In the genomic region with DNA sequence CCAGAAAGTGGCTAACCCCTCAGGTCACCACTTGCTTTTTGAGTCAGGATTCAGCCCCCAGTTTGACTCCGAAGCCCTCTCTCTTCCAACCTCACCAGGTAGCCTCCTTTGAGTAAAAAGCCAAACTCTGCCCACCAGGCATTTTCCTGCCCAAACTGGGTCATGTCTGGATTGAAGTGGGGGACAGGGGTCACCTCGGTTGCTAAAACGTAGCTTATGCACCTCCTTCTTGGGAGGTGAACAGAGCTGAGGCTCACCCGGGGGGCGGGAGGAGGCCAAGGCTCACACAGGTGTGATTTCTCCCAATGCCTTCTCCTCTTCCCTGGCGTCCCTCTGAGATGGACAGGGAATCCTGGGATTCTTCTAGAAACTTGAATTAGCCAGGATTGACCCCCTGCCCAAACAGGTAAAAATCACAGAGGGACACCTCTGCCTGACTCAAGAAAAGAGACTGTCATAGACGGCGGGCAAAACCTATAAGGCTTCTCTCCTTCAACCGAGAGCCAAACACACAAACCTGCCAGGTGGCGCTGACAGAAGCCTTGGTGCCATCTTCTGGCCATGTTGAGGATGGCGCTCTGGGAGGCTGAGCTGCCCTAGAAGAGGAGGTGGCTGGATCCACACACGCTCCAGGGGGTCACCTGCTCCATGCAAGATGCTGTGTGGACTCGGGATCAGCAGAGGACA, we compare ENCODE assay signal across 8 cellular contexts. TPM values are rescaled to one million over a fixed set of nuclear protein-coding genes. Genes with fewer than 3 reads are reported as not detected.
A peak's percentile ranks its signal among the peaks of the same experiment; 100 is the strongest.
DNase-seq lines count a peak whose midpoint lies in the region; ATAC-seq, FAIRE-seq and TF ChIP-seq lines count a peak whose summit lies in the region.

No MANE protein-coding gene starts in this region.

- H2AFZ ChIP-seq in astrocyte (ENCODE audit: low read depth, low read length) = no peak overlapping the region

- no peaks in the 10 kb centered on the region for H3K9me3 Mint-ChIP-seq in astrocyte (ENCODE audit: unreplicated experiment)

- peak; percentile 89 for TF ChIP-seq CTCF in C4-2B (conservative IDR thresholded peaks at IDR 0.05)
- TF ChIP-seq CTCF in RWPE1 (conservative IDR thresholded peaks at IDR 0.05; ENCODE audit: low read depth) = peak; percentile 87
- TF ChIP-seq CTCF in astrocyte (IDR thresholded peaks at IDR 0.05; ENCODE audit: insufficient read depth, low read depth, low read length) = peak; percentile 38

- no peaks in the 10 kb centered on the region for H3K9me3 ChIP-seq in astrocyte (ENCODE audit: insufficient read depth, low read depth, low read length)

- no peaks in the 10 kb centered on the region for H3K79me2 ChIP-seq in astrocyte (ENCODE audit: insufficient read depth, low read length)

- H3K27me3 ChIP-seq in astrocyte (ENCODE audit: insufficient read depth, low read length) = no peaks in the 10 kb centered on the region

- H4K20me1 ChIP-seq in astrocyte (ENCODE audit: insufficient read depth, low read length) = no peaks in the 10 kb centered on the region

- H3K9ac ChIP-seq in astrocyte (ENCODE audit: low read length) = no peak overlapping the region

- ATAC-seq in GM18873 (IDR thresholded peaks at IDR 0.05; ENCODE audit: low FRiP score, unreplicated experiment) = peak; percentile 56

- H3K36me3 Mint-ChIP-seq in astrocyte (ENCODE audit: low read depth, unreplicated experiment) = no peaks in the 10 kb centered on the region

- DNase-seq in HTR-8/SVneo (ENCODE audit: insufficient read length, low spot score) (peak; percentile 29), RWPE1 (ENCODE audit: low spot score) (peak; percentile 90), astrocyte (ENCODE audit: low read depth) (peak; percentile 18), islet precursor cell (peak; percentile 86), T1000 (lab: John Stamatoyannopoulos, UW) (no peak)
- DNase-seq in stimulated activated CD8-positive, alpha-beta memory T cell treated with anti-CD3 and anti-CD28 coated beads, Interleukin-15, amount 100 ng/mL, for 48 hours (ENCODE audit: low read depth in 2 of 2) = peak; percentile 19 to 23

- H3K27me3 Mint-ChIP-seq in astrocyte (ENCODE audit: low read depth, unreplicated experiment) = peaks cover 39% of the 10 kb centered on the region

- POLR2A ChIA-PET in RWPE1 (lab: Yijun Ruan, JAX; ENCODE audit: low non-redundant PET) = no interaction called here

- H3K27ac ChIP-seq in C4-2B (no peak overlapping the region), RWPE1 (no peak overlapping the region), astrocyte (ENCODE audit: low read depth, low read length) (no peak overlapping the region)

- no peak overlapping the region for H3K4me2 ChIP-seq in astrocyte (ENCODE audit: low read length)

- no peaks in the 10 kb centered on the region for H3K4me1 Mint-ChIP-seq in astrocyte (ENCODE audit: low read depth, unreplicated experiment)

- no peak overlapping the region for H3K4me3 ChIP-seq in astrocyte (ENCODE audit: insufficient read depth, low read depth, low read length)

- H3K4me1 ChIP-seq in astrocyte (ENCODE audit: insufficient read depth, low read length) = no peaks in the 10 kb centered on the region

- no peak overlapping the region for H3K27ac Mint-ChIP-seq in astrocyte (ENCODE audit: unreplicated experiment)

- H3K36me3 ChIP-seq in astrocyte (ENCODE audit: insufficient read depth, low read length) = no peaks in the 10 kb centered on the region

- CTCF ChIA-PET in RWPE1 (lab: Yijun Ruan, JAX) = interaction anchor here (0.6 to 2.5 kb wide), 25 partner anchors 10 to 1340 kb away, joined by 3 to 44 read pairs (median 3); no protein-coding TSS in a partner anchor

- FAIRE-seq in HTR-8/SVneo (lab: Jason Lieb, UNC) (no peak), astrocyte (lab: Jason Lieb, UNC) (no peak)

- H3K4me3 Mint-ChIP-seq in astrocyte (ENCODE audit: unreplicated experiment) = no peak overlapping the region

RNA-seq across cellular contexts. Expression of a gene that starts 51.6 kb away (rescaled TPM):
- total RNA-seq in astrocyte = not detected in 2 replicates

Comparison
In these comparisons a context has a peak if more than half of its experiments do, and no peak if none do; other contexts are left out.
1. CTCF ChIP-seq: peak in every context shown above with its lines; median percentile 89 in C4-2B; 87 in RWPE1; 38 in astrocyte.